Comparison of ENCODE assay signal across 29 cellular contexts in the genomic region with DNA sequence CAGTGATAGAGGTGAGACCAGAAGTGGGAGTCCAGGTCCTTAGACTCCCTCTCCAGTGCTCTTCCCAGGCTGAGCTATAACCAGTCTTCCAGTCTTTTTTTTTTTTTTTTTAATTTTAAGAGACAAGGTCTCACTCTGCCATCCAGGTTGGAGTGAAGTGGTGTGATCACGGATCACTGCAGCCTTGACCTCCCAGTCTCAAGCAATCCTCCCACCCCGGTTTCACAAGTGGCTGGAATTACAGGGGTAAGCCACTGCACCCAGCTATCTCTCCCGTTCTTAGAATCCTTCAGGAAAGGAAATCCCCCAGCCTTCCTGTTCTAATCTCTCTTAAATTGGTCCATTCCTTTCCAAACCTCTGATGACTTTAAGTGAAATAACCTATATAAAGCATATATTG.
"Had no signal": no experiment of that assay in that cellular context is flagged by ENCODE, and none has a peak within 500 bp of the region (broad histone marks: within the 10 kb centered on the region; RNA-seq: fewer than 3 reads in every experiment).

No MANE protein-coding gene starts in this region.

- H3K4me3 Mint-ChIP-seq: activated naive CD8-positive, alpha-beta T cell; activated T-cell treated with anti-CD3 and anti-CD28 coated beads, Interleukin-2, amount 50 U/mL, for 24 hours; mesothelial cell of epicardium; naive thymus-derived CD4-positive, alpha-beta T cell; stimulated activated naive CD8-positive, alpha-beta T cell treated with anti-CD3 and anti-CD28 coated beads, Interleukin-15, amount 100 ng/mL, for 72 hours; T-helper 2 cell treated with Interferon-gamma antibody and Interleukin-4, amounts not matched to agents 5 μg/mL and 100 μg/mL, for 36 hours had no signal

- H3K9me3 Mint-ChIP-seq: activated T-cell treated with anti-CD3 and anti-CD28 coated beads, Interleukin-2, amount 50 U/mL, for 24 hours; activated T-helper 2 cell treated with anti-CD3 and anti-CD28 coated beads, Interferon-gamma antibody, Interleukin-2, Interleukin-4, amounts not matched to agents 10 μg/mL and 5 μg/mL and 100 μg/mL, durations not matched to agents 14 hours and 24 hours and 36 hours; mesothelial cell of epicardium; naive thymus-derived CD4-positive, alpha-beta T cell; neural crest cell; stimulated activated naive CD8-positive, alpha-beta T cell treated with anti-CD3 and anti-CD28 coated beads, Interleukin-15, amount 100 ng/mL, for 72 hours; T-helper 2 cell treated with Interferon-gamma antibody and Interleukin-4, amounts not matched to agents 5 μg/mL and 100 μg/mL, for 36 hours had no signal

- H3K27ac Mint-ChIP-seq: activated naive CD8-positive, alpha-beta T cell; activated T-cell treated with anti-CD3 and anti-CD28 coated beads, Interleukin-2, amount 50 U/mL, for 24 hours; activated T-helper 2 cell treated with anti-CD3 and anti-CD28 coated beads, Interferon-gamma antibody, Interleukin-2, Interleukin-4, amounts not matched to agents 10 μg/mL and 5 μg/mL and 100 μg/mL, durations not matched to agents 14 hours and 24 hours and 36 hours; mesothelial cell of epicardium; stimulated activated naive CD8-positive, alpha-beta T cell treated with anti-CD3 and anti-CD28 coated beads, Interleukin-15, amount 100 ng/mL, for 72 hours; T-helper 2 cell treated with Interferon-gamma antibody and Interleukin-4, amounts not matched to agents 5 μg/mL and 100 μg/mL, for 36 hours had no signal

- DNase-seq: activated CD4-positive, alpha-beta T cell treated with anti-CD3 and anti-CD28 coated beads for 48 hours; activated CD4-positive, alpha-beta T cell treated with anti-CD3 and anti-CD28 coated beads, Interleukin-2, amount 50 U/mL, for 48 hours; activated CD8-positive, alpha-beta memory T cell treated with anti-CD3 and anti-CD28 coated beads, Interleukin-2, amount 50 U/mL, for 4 hours; activated naive CD4-positive, alpha-beta T cell treated with Interleukin-2 at 50 U/mL for 16 hours; activated T-cell treated with anti-CD3 and anti-CD28 coated beads, Interleukin-2, amount 50 U/mL, for 24 hours; aorta; body of pancreas; cerebellar nuclear complex; colonic mucosa; effector CD8-positive, alpha-beta T cell; left cardiac atrium; mammary epithelial cell; naive thymus-derived CD4-positive, alpha-beta T cell; nucleus accumbens; pancreas; retina; stimulated activated CD4-positive, alpha-beta T cell treated with anti-CD3 and anti-CD28 coated beads, Interleukin-12 subunit alpha, Interleukin-12 subunit beta, amount 100 ng/mL, for 4 hours; stimulated activated CD4-positive, alpha-beta T cell treated with anti-CD3 and anti-CD28 coated beads, Interleukin-4, amount 100 ng/mL, for 1 hour; stimulated activated naive CD8-positive, alpha-beta T cell treated with anti-CD3 and anti-CD28 coated beads, Interleukin-15, amount 100 ng/mL, for 72 hours; T-helper 1 cell; transverse colon had no signal

- ATAC-seq: activated CD4-positive, CD25-positive, alpha-beta regulatory T cell treated with anti-CD3 and anti-CD28 coated beads, Interleukin-2, amount 50 U/mL, for 24 hours; body of pancreas; gastroesophageal sphincter; left cardiac atrium; naive thymus-derived CD4-positive, alpha-beta T cell; pancreas; sciatic nerve; stimulated activated naive CD8-positive, alpha-beta T cell treated with anti-CD3 and anti-CD28 coated beads, Interleukin-15, amount 100 ng/mL, for 72 hours had no signal

- H3K27me3 Mint-ChIP-seq: activated naive CD8-positive, alpha-beta T cell; activated T-cell treated with anti-CD3 and anti-CD28 coated beads, Interleukin-2, amount 50 U/mL, for 24 hours; naive thymus-derived CD4-positive, alpha-beta T cell; stimulated activated naive CD8-positive, alpha-beta T cell treated with anti-CD3 and anti-CD28 coated beads, Interleukin-15, amount 100 ng/mL, for 72 hours had no signal
